Comparison of ENCODE assay signal across 21 cellular contexts in genomic region chr13:113954046-113954841, GRCh38. TPM values are rescaled to one million over a fixed set of nuclear protein-coding genes. Genes with fewer than 3 reads are reported as not detected.
DNase-seq lines count a peak whose midpoint lies in the region; ATAC-seq and TF ChIP-seq lines count a peak whose summit lies in the region.
"Had no signal": no experiment of that assay in that cellular context is flagged by ENCODE, and none has a peak within 500 bp of the region (broad histone marks: within the 10 kb centered on the region; RNA-seq: fewer than 3 reads in every experiment).

No MANE protein-coding gene starts in this region.

- H3K27ac ChIP-seq in neuronal stem cell (replicated peaks; ENCODE audit: low read length), result no peak overlapping the region
- H3K27ac ChIP-seq: brain microvascular endothelial cell, epithelial cell of prostate, KMS-11, neutrophil had no signal

- ATAC-seq in GM21390 (IDR thresholded peaks at IDR 0.05; ENCODE audit: unreplicated experiment), result no peak
- ATAC-seq: SK-N-SH treated with all-trans-retinoic acid at 6 μM for 48 hours; stimulated activated naive CD8-positive, alpha-beta T cell treated with anti-CD3 and anti-CD28 coated beads, Interleukin-15, amount 100 ng/mL, for 72 hours had no signal

- H3K27me3 ChIP-seq in neuronal stem cell (ENCODE audit: control insufficient read depth in 3 of 3, insufficient read depth in 3 of 3, low read depth in 1 of 3, low read length in 3 of 3), result no peaks in the 10 kb centered on the region
- H3K27me3 ChIP-seq: brain microvascular endothelial cell had no signal

- H4K8ac ChIP-seq in neuronal stem cell (ENCODE audit: low read depth, low read length), result no peak overlapping the region

- H3K23ac ChIP-seq in neuronal stem cell (ENCODE audit: low read depth, low read length, poor library complexity), result no peak overlapping the region

- H4K91ac ChIP-seq in neuronal stem cell (ENCODE audit: low read depth, low read length, poor library complexity), result no peak overlapping the region

- H3K4me3 ChIP-seq in GM12865 (ENCODE audit: low read depth, low read length) (no peak overlapping the region), choroid plexus epithelial cell (ENCODE audit: low read depth, low read length) (no peak overlapping the region), neuronal stem cell (ENCODE audit: low read length in 2 of 2) (peak overlapping the region in 1 of 2 donors; percentile 10)

- H3K4ac ChIP-seq in neuronal stem cell (ENCODE audit: low read length), result no peak overlapping the region

- peak; percentile 10 for DNase-seq in NCI-H1694 treated with DMSO at 0.1 percent for 48 hours (lab: John Stamatoyannopoulos, UW)
- no peak for DNase-seq in NCI-H1694 (lab: John Stamatoyannopoulos, UW)
- DNase-seq in GM12865 (ENCODE audit: low read depth), result no peak
- no peak for DNase-seq in choroid plexus epithelial cell (ENCODE audit: low read depth)
- no peak for DNase-seq in neuronal stem cell (ENCODE audit: low spot score)
- no peak for DNase-seq in stimulated activated CD4-positive, alpha-beta T cell treated with anti-CD3 and anti-CD28 coated beads, Interleukin-12 subunit alpha, Interleukin-12 subunit beta, amount 100 ng/mL, for 4 hours
- no peak for DNase-seq in HuH-7.5 (ENCODE audit: low spot score)
- DNase-seq: activated effector memory CD4-positive, alpha-beta T cell treated with anti-CD3 and anti-CD28 coated beads, Interleukin-2, amount 50 U/mL, for 16 hours; brain microvascular endothelial cell; CD8-positive, alpha-beta memory T cell; effector CD4-positive, alpha-beta T cell; GOT3; MM.1S; NCI-H1417 treated with DMSO at 0.1 percent for 48 hours; stimulated activated naive CD8-positive, alpha-beta T cell treated with anti-CD3 and anti-CD28 coated beads, Interleukin-15, amount 100 ng/mL, for 72 hours; T-helper 2 cell had no signal

- H2BK15ac ChIP-seq in neuronal stem cell (ENCODE audit: low read length), result no peak overlapping the region

- no peak overlapping the region for H2BK12ac ChIP-seq in neuronal stem cell (ENCODE audit: low read length)

- no peak overlapping the region for H3K4me2 ChIP-seq in neuronal stem cell (ENCODE audit: insufficient read depth, low read length, poor library complexity, severe bottlenecking)
- H3K4me2 ChIP-seq: KMS-11 had no signal

- no peak overlapping the region for H3K9ac ChIP-seq in neuronal stem cell (ENCODE audit: low read depth, low read length, poor library complexity)
- H3K9ac ChIP-seq: KMS-11 had no signal

- no CpG with 5 or more reads among the region's 20 CpGs for WGBS in neuronal stem cell (ENCODE audit: extremely low coverage in 2 of 2, insufficient read length in 2 of 2, insufficient replicate concordance in 1 of 2), 2 donors

- H3K79me1 ChIP-seq in neuronal stem cell (ENCODE audit: low read depth, low read length), result no peaks in the 10 kb centered on the region

- H2AK5ac ChIP-seq in neuronal stem cell (ENCODE audit: low read depth, low read length), result no peak overlapping the region

- TF ChIP-seq CTCF in GM12865 (IDR thresholded peaks at IDR 0.05; ENCODE audit: insufficient read depth, low read depth, low read length, missing control alignments), result peak; percentile 1
- peak; percentile 15 for TF ChIP-seq CTCF in choroid plexus epithelial cell (conservative IDR thresholded peaks at IDR 0.05; ENCODE audit: low read depth, low read length)

- H2AFZ ChIP-seq in neuronal stem cell (ENCODE audit: low read length), result no peak overlapping the region

- H3K14ac ChIP-seq in neuronal stem cell (ENCODE audit: low read length), result peak overlapping the region; percentile 14

- no peaks in the 10 kb centered on the region for H3K36me3 ChIP-seq in neuronal stem cell (replicated peaks in 1 of 2; ENCODE audit: control insufficient read depth in 2 of 2, insufficient read depth in 2 of 2, low read length in 2 of 2)
- H3K36me3 ChIP-seq: neutrophil had no signal

- H3K9me3 ChIP-seq in neuronal stem cell (replicated peaks in 1 of 2; ENCODE audit: control insufficient read depth in 2 of 2, insufficient read depth in 1 of 2, low read depth in 1 of 2, low read length in 2 of 2), result peaks cover 8 to 12% of the 10 kb centered on the region in 2 donors

- H3K4me1 ChIP-seq in neuronal stem cell (ENCODE audit: control insufficient read depth in 2 of 2, insufficient read depth in 1 of 2, low read depth in 1 of 2, low read length in 2 of 2), result no peaks in the 10 kb centered on the region

- no peak overlapping the region for H2BK120ac ChIP-seq in neuronal stem cell (ENCODE audit: low read depth, low read length)

- H3K18ac ChIP-seq in neuronal stem cell (ENCODE audit: low read length), result peak overlapping the region; percentile 3

- H2BK5ac ChIP-seq in neuronal stem cell (ENCODE audit: low read length), result no peak overlapping the region

RNA-seq across cellular contexts. Expression of gene C13orf46, which starts 19.6 kb away (rescaled TPM):
- 0.03 TPM for polyA plus RNA-seq in neuronal stem cell (2013, experiment 1 of 2)
- polyA plus RNA-seq in neuronal stem cell (2013, experiment 2 of 2), result 0.04 TPM
